12 cellular contexts compared by ENCODE assay signal in genomic region chr1:997728-998050, GRCh38. TPM values are rescaled to one million over a fixed set of nuclear protein-coding genes. Genes with fewer than 3 reads are reported as not detected.
DNase-seq lines count a peak whose midpoint lies in the region; ATAC-seq and TF ChIP-seq lines count a peak whose summit lies in the region.
"Had no signal": no experiment of that assay in that cellular context is flagged by ENCODE, and none has a peak within 500 bp of the region (broad histone marks: within the 10 kb centered on the region; RNA-seq: fewer than 3 reads in every experiment).

No MANE protein-coding gene starts in this region.

- no peak overlapping the region for H3K9ac ChIP-seq in smooth muscle cell (ENCODE audit: low read depth)

- peaks cover 25% of the 10 kb centered on the region for H4K20me1 ChIP-seq in smooth muscle cell (ENCODE audit: low read depth)

- H3K4me3 Mint-ChIP-seq in effector memory CD8-positive, alpha-beta T cell = peak overlapping the region; percentile 8 to 53
- H3K4me3 Mint-ChIP-seq: activated CD8-positive, alpha-beta T cell treated with anti-CD3 and anti-CD28 coated beads, Interleukin-2, amount 10 ng/mL, durations not matched to agents 7 days and 5 days had no signal

- H3K9me3 ChIP-seq in HEK293 (ENCODE audit: control insufficient read depth, insufficient read depth, low read depth, low read length) (no peaks in the 10 kb centered on the region), smooth muscle cell (replicated peaks; ENCODE audit: low read depth) (no peaks in the 10 kb centered on the region)

- no peak for ATAC-seq in effector memory CD8-positive, alpha-beta T cell (replicated peaks)
- no peak for ATAC-seq in GM18502 (IDR thresholded peaks at IDR 0.05; ENCODE audit: poor library complexity, unreplicated experiment)
- ATAC-seq: activated CD8-positive, alpha-beta T cell treated with anti-CD3 and anti-CD28 coated beads, Interleukin-2, amount 10 ng/mL, durations not matched to agents 7 days and 5 days had no signal

- H3K4me1 ChIP-seq in HEK293 (ENCODE audit: control insufficient read depth, insufficient read depth, low read length) = 0 out of 2 replicates have a peak, but pooled peaks cover 3% of the 10 kb centered on the region
- H3K4me1 ChIP-seq in smooth muscle cell (ENCODE audit: low read depth) = peaks cover 4% of the 10 kb centered on the region

- no peak overlapping the region for H3K27ac Mint-ChIP-seq in effector memory CD8-positive, alpha-beta T cell
- H3K27ac Mint-ChIP-seq: activated CD8-positive, alpha-beta T cell treated with anti-CD3 and anti-CD28 coated beads, Interleukin-2, amount 10 ng/mL, durations not matched to agents 7 days and 5 days had no signal

- H3K4me3 ChIP-seq in HEK293 (ENCODE audit: low read depth, low read length) (peak overlapping the region; percentile 74), smooth muscle cell (no peak overlapping the region)

- POLR2A ChIA-PET in HEK293 (lab: Yijun Ruan, JAX) = interaction anchor here (0.5 to 6.5 kb wide), 7 partner anchors 9 to 82 kb away, joined by 3 to 44 read pairs (median 5); partner anchors contain the start of genes AGRN and ISG15

- H3K36me3 ChIP-seq in HEK293 (ENCODE audit: control insufficient read depth in 2 of 2, insufficient read depth in 1 of 2, low read length in 2 of 2) (peaks cover 0 to 24% of the 10 kb centered on the region in 2 experiments; a peak in 2 of 3 replicates), smooth muscle cell (ENCODE audit: low read depth) (no peaks in the 10 kb centered on the region)
- H3K36me3 ChIP-seq: transverse colon had no signal

- CTCF ChIA-PET in HEK293 (lab: Yijun Ruan, JAX) = interaction anchor here (1.1 to 1.8 kb wide), 2 partner anchors 14 to 66 kb away, joined by 5 to 11 read pairs; no protein-coding TSS in a partner anchor

- peak overlapping the region; percentile 97 for H3K27ac ChIP-seq in HEK293 (ENCODE audit: extremely low read depth, low read depth, low read length)
- no peak overlapping the region for H3K27ac ChIP-seq in smooth muscle cell (ENCODE audit: low read depth)

- no peak for DNase-seq in effector memory CD8-positive, alpha-beta T cell
- DNase-seq in smooth muscle cell (lab: John Stamatoyannopoulos, UW; ENCODE audit: unreplicated experiment) = no peak
- no peak for DNase-seq in NCI-H146 treated with DMSO at 0.1 percent for 48 hours (lab: John Stamatoyannopoulos, UW; ENCODE audit: unreplicated experiment)
- DNase-seq: activated CD8-positive, alpha-beta T cell treated with anti-CD3 and anti-CD28 coated beads, Interleukin-2, amount 10 ng/mL, durations not matched to agents 7 days and 5 days; activated effector memory CD4-positive, alpha-beta T cell treated with anti-CD3 and anti-CD28 coated beads, Interleukin-2, amount 50 U/mL, for 16 hours; Kasumi-1; NCI-H1436 treated with DMSO at 0.1 percent for 48 hours; stimulated activated CD4-positive, alpha-beta T cell treated with anti-CD3 and anti-CD28 coated beads, Interleukin-2, amount 100 ng/mL, for 48 hours; transverse colon had no signal

- H2AFZ ChIP-seq in smooth muscle cell (ENCODE audit: low read depth) = no peak overlapping the region

- peaks cover 33 to 66% of the 10 kb centered on the region in 2 donors for H3K27me3 Mint-ChIP-seq in effector memory CD8-positive, alpha-beta T cell

- H3K36me3 Mint-ChIP-seq in effector memory CD8-positive, alpha-beta T cell (ENCODE audit: insufficient read depth) = peaks cover 30% of the 10 kb centered on the region

- H3K79me2 ChIP-seq in smooth muscle cell (ENCODE audit: low read depth) = peaks cover 3% of the 10 kb centered on the region

- TF ChIP-seq CTCF in HEK293 (tag by site-specific recombination; IDR thresholded peaks at IDR 0.05) (no peak), smooth muscle cell (IDR thresholded peaks at IDR 0.05; ENCODE audit: borderline replicate concordance, insufficient read depth, poor library complexity, severe bottlenecking) (no peak)

- H3K4me2 ChIP-seq in smooth muscle cell = peak overlapping the region; percentile 99

- no peaks in the 10 kb centered on the region for H3F3A ChIP-seq in smooth muscle cell (ENCODE audit: low read depth)

- H3K9me3 Mint-ChIP-seq in effector memory CD8-positive, alpha-beta T cell = no peaks in the 10 kb centered on the region

- no peaks in the 10 kb centered on the region for H3K27me3 ChIP-seq in smooth muscle cell (ENCODE audit: low read depth)

- WGBS in smooth muscle cell (ENCODE audit: low lambda C conversion rate) = 74% methylated on average over 7 of the region's 7 CpGs

- peaks cover 9 to 10% of the 10 kb centered on the region in 2 donors for H3K4me1 Mint-ChIP-seq in effector memory CD8-positive, alpha-beta T cell (ENCODE audit: low read depth in 2 of 2)

TF ChIP-seq in HEK293, 187 proteins besides CTCF, POLR2A, EP300 and RAD21 (continues in another document):
- no peak for TF ChIP-seq ZNF280D (tag by site-specific recombination; IDR thresholded peaks at IDR 0.05)
- 0 out of 2 replicates have a peak, but pooled peaks have one; percentile 7 for TF ChIP-seq KLF7 (tag by site-specific recombination; IDR thresholded peaks at IDR 0.05; ENCODE audit: borderline replicate concordance)
- TF ChIP-seq PRDM4 (tag by site-specific recombination; IDR thresholded peaks at IDR 0.05) = 0 out of 2 replicates have a peak, but pooled peaks have one; percentile 5
- 0 out of 2 replicates have a peak, but pooled peaks have one; percentile 18 for TF ChIP-seq BCL11B (tag by site-specific recombination; IDR thresholded peaks at IDR 0.05; ENCODE audit: low read depth)
- TF ChIP-seq GLIS2 (tag by site-specific recombination; IDR thresholded peaks at IDR 0.05) = peak; percentile 98
- TF ChIP-seq SP3 (tag by site-specific recombination; IDR thresholded peaks at IDR 0.05) = no peak
- TF ChIP-seq ZNF16 (tag by site-specific recombination; IDR thresholded peaks at IDR 0.05; ENCODE audit: low read depth) = no peak
- no peak for TF ChIP-seq ZNF548 (tag by site-specific recombination; IDR thresholded peaks at IDR 0.05)
- no peak for TF ChIP-seq ZNF76 (tag by site-specific recombination; IDR thresholded peaks at IDR 0.05; ENCODE audit: borderline replicate concordance, low read depth)
- no peak for TF ChIP-seq ZFP41 (tag by site-specific recombination; IDR thresholded peaks at IDR 0.05; ENCODE audit: borderline replicate concordance)
- no peak for TF ChIP-seq ZNF514 (tag by site-specific recombination; IDR thresholded peaks at IDR 0.05)

RNA-seq across cellular contexts. Expression of gene HES4, which starts 2.2 kb away (rescaled TPM):
- 33.8 and 57.0 TPM in 2 replicates for total RNA-seq in smooth muscle cell
- polyA plus RNA-seq in smooth muscle cell = 72.0 and 82.1 TPM in 2 replicates

RNA-seq across cellular contexts. Expression of gene ISG15, which starts 15.6 kb away (rescaled TPM):
- total RNA-seq in smooth muscle cell = 49.1 and 109 TPM in 2 replicates
- polyA plus RNA-seq in smooth muscle cell = 147 and 148 TPM in 2 replicates

RNA-seq across cellular contexts. Expression of gene PERM1, which starts 15.8 kb away (rescaled TPM):
- total RNA-seq in smooth muscle cell = 0.22 TPM in 1 of 2 replicates, not detected in the other
- 2.6 and 3.1 TPM in 2 replicates for polyA plus RNA-seq in smooth muscle cell
- total RNA-seq: activated CD8-positive, alpha-beta T cell treated with anti-CD3 and anti-CD28 coated beads, Interleukin-2, amount 10 ng/mL, durations not matched to agents 7 days and 5 days; dermis microvascular lymphatic vessel endothelial cell had no signal

RNA-seq across cellular contexts. Expression of gene AGRN, which starts 22.2 kb away (rescaled TPM):
- 24.7 and 28.9 TPM in 2 replicates for total RNA-seq in smooth muscle cell
- polyA plus RNA-seq in smooth muscle cell = 17.5 and 31.0 TPM in 2 replicates

RNA-seq across cellular contexts. Expression of gene PLEKHN1, which starts 31.4 kb away (rescaled TPM):
- total RNA-seq in smooth muscle cell = 1.9 and 2.6 TPM in 2 replicates
- polyA plus RNA-seq in smooth muscle cell = 5.2 and 9.6 TPM in 2 replicates
